ENCODE assay signal across 32 cellular contexts in genomic region chr10:6776170-6776569, GRCh38.
"Had no signal": no experiment of that assay in that cellular context is flagged by ENCODE, and none has a peak within 500 bp of the region (broad histone marks: within the 10 kb centered on the region; RNA-seq: fewer than 3 reads in every experiment).

No MANE protein-coding gene starts in this region.

- H3K4me1 Mint-ChIP-seq: stimulated activated naive CD8-positive, alpha-beta T cell treated with anti-CD3 and anti-CD28 coated beads, Interleukin-15, amount 100 ng/mL, for 72 hours had no signal

- ATAC-seq: naive thymus-derived CD8-positive, alpha-beta T cell; natural killer cell treated with Interleukin-12 subunit alpha and Interleukin-12 subunit beta and Interleukin-15 and Interleukin-18, amount 100 ng/mL, for 72 hours; pancreas; psoas muscle; right cardiac atrium; sciatic nerve; stimulated activated memory B cell treated with anti-CD40 and anti-IgM and Interleukin-4, amounts not matched to agents 10 μg/mL and 1 μg/mL and 100 μg/mL, for 72 hours; stimulated activated naive CD8-positive, alpha-beta T cell treated with anti-CD3 and anti-CD28 coated beads, Interleukin-15, amount 100 ng/mL, for 72 hours; stimulated activated naive CD8-positive, alpha-beta T cell treated with anti-CD3 and anti-CD28 coated beads, Interleukin-15, Interleukin-2, amounts not matched to agents 100 U/mL and 50 U/mL, for 24 hours; upper lobe of right lung had no signal

- H3K4me1 ChIP-seq: pancreas, psoas muscle, suprapubic skin, testis, tibial artery, transverse colon, upper lobe of right lung, uterus had no signal

- H3K4me3 ChIP-seq: pancreas, psoas muscle, skin epidermis, smooth muscle cell, spleen, suprapubic skin, testis, tibial artery, transverse colon, upper lobe of right lung, uterus had no signal

- H3K4me2 ChIP-seq: smooth muscle cell had no signal

- H3K27ac Mint-ChIP-seq: naive thymus-derived CD8-positive, alpha-beta T cell; natural killer cell treated with Interleukin-12 subunit alpha and Interleukin-12 subunit beta and Interleukin-15 and Interleukin-18, amount 100 ng/mL, for 72 hours; nephron progenitor cell; progenitor cell of endocrine pancreas; stimulated activated memory B cell treated with anti-CD40 and anti-IgM and Interleukin-4, amounts not matched to agents 10 μg/mL and 1 μg/mL and 100 μg/mL, for 72 hours; stimulated activated naive CD8-positive, alpha-beta T cell treated with anti-CD3 and anti-CD28 coated beads, Interleukin-15, amount 100 ng/mL, for 72 hours; type B pancreatic cell had no signal

- H3K9me3 Mint-ChIP-seq: natural killer cell treated with Interleukin-12 subunit alpha and Interleukin-12 subunit beta and Interleukin-15 and Interleukin-18, amount 100 ng/mL, for 72 hours; nephron progenitor cell; neural crest cell; stimulated activated naive CD8-positive, alpha-beta T cell treated with anti-CD3 and anti-CD28 coated beads, Interleukin-15, amount 100 ng/mL, for 72 hours; type B pancreatic cell had no signal

- FAIRE-seq: pancreas had no signal

- H3K27me3 ChIP-seq: pancreas, testis, tibial artery, transverse colon, uterus had no signal

- H3K9me3 ChIP-seq: neutrophil, pancreas, psoas muscle, suprapubic skin, testis, tibial artery, transverse colon, upper lobe of right lung, uterus had no signal

- DNase-seq: naive thymus-derived CD8-positive, alpha-beta T cell; nephron progenitor cell; nucleus accumbens; pancreas; posterior cingulate gyrus; psoas muscle; right cardiac atrium; spleen; stimulated activated CD4-positive, alpha-beta T cell treated with anti-CD3 and anti-CD28 coated beads, Interleukin-12 subunit alpha, Interleukin-12 subunit beta, amount 100 ng/mL, for 4 hours; stimulated activated CD4-positive, alpha-beta T cell treated with anti-CD3 and anti-CD28 coated beads, Interleukin-1b, Interleukin-23, amount 100 ng/mL, for 48 hours; stimulated activated CD4-positive, alpha-beta T cell treated with anti-CD3 and anti-CD28 coated beads, Interleukin-4, amount 100 ng/mL, for 1 hour; stimulated activated CD4-positive, alpha-beta T cell treated with anti-CD3 and anti-CD28 coated beads, Interleukin-4, amount 100 ng/mL, for 4 hours; stimulated activated CD8-positive, alpha-beta memory T cell treated with anti-CD3 and anti-CD28 coated beads, Interleukin-4, amount 100 ng/mL, for 48 hours; stimulated activated naive CD4-positive, alpha-beta T cell; stimulated activated naive CD8-positive, alpha-beta T cell treated with anti-CD3 and anti-CD28 coated beads, Interleukin-15, amount 100 ng/mL, for 72 hours; stimulated activated naive CD8-positive, alpha-beta T cell treated with anti-CD3 and anti-CD28 coated beads, Interleukin-15, Interleukin-2, amounts not matched to agents 100 U/mL and 50 U/mL, for 24 hours; substantia nigra; testis; tibial artery; transverse colon; upper lobe of right lung; uterus had no signal

- H3K4me3 Mint-ChIP-seq: naive thymus-derived CD8-positive, alpha-beta T cell; natural killer cell treated with Interleukin-12 subunit alpha and Interleukin-12 subunit beta and Interleukin-15 and Interleukin-18, amount 100 ng/mL, for 72 hours; nephron progenitor cell; neural crest cell; stimulated activated memory B cell treated with anti-CD40 and anti-IgM and Interleukin-4, amounts not matched to agents 10 μg/mL and 1 μg/mL and 100 μg/mL, for 72 hours; stimulated activated naive CD8-positive, alpha-beta T cell treated with anti-CD3 and anti-CD28 coated beads, Interleukin-15, amount 100 ng/mL, for 72 hours; type B pancreatic cell had no signal

- H3K36me3 Mint-ChIP-seq: naive thymus-derived CD8-positive, alpha-beta T cell; natural killer cell treated with Interleukin-12 subunit alpha and Interleukin-12 subunit beta and Interleukin-15 and Interleukin-18, amount 100 ng/mL, for 72 hours; stimulated activated memory B cell treated with anti-CD40 and anti-IgM and Interleukin-4, amounts not matched to agents 10 μg/mL and 1 μg/mL and 100 μg/mL, for 72 hours; type B pancreatic cell had no signal

- H3K36me3 ChIP-seq: neutrophil, pancreas, spleen, suprapubic skin, tibial artery, transverse colon, upper lobe of right lung, uterus had no signal

- H3K27ac ChIP-seq: neutrophil, pancreas, psoas muscle, skin epidermis, spleen, suprapubic skin, testis, tibial artery, transverse colon, upper lobe of right lung, uterus had no signal
